Comparison of ENCODE assay signal across 13 cellular contexts in genomic region chr6:42696526-42697267, GRCh38. TPM values are rescaled to one million over a fixed set of nuclear protein-coding genes. Genes with fewer than 3 reads are reported as not detected.
DNase-seq lines count a peak whose midpoint lies in the region; ATAC-seq and TF ChIP-seq lines count a peak whose summit lies in the region.
"Had no signal": no experiment of that assay in that cellular context is flagged by ENCODE, and none has a peak within 500 bp of the region (broad histone marks: within the 10 kb centered on the region; RNA-seq: fewer than 3 reads in every experiment).

No MANE protein-coding gene starts in this region.

- ATAC-seq in HG03342 (IDR thresholded peaks at IDR 0.05; ENCODE audit: unreplicated experiment), result no peak

- H3K36me3 ChIP-seq in fibroblast of lung (ENCODE audit: control insufficient read depth, insufficient read depth, low read length) (peaks cover 4% of the 10 kb centered on the region), neutrophil (peaks cover 42% of the 10 kb centered on the region)

- CTCF ChIA-PET in AG04449 (lab: Yijun Ruan, JAX), result interaction anchor here (1.2 to 8.0 kb wide), 5 partner anchors 29 to 204 kb away, joined by 3 to 83 read pairs (median 4); no protein-coding TSS in a partner anchor

- H3K9ac ChIP-seq in fibroblast of lung (ENCODE audit: insufficient read depth, low read length), result no peak overlapping the region

- no peak overlapping the region for H3K27ac ChIP-seq in fibroblast of lung (ENCODE audit: insufficient read depth, low read length)
- H3K27ac ChIP-seq in neutrophil, result peak overlapping the region; percentile 6

- DNase-seq in AG04449 (ENCODE audit: low read depth, low spot score), result peak; percentile 53
- peak in 45 of 76 experiments; percentile 4 to 64 (median 30) for DNase-seq in HUDEP-2 (lab: John Stamatoyannopoulos, UW; ENCODE audit: unreplicated experiment in 76 of 76)
- DNase-seq in fibroblast of lung (ENCODE audit: low read depth in 2 of 2), result peak; percentile 72 to 81
- DNase-seq in Kasumi-1 (lab: John Stamatoyannopoulos, UW), result no peak
- DNase-seq in pons (ENCODE audit: low spot score), result no peak
- no peak for DNase-seq in GM19238 (ENCODE audit: insufficient read length, low spot score)
- DNase-seq: activated naive CD4-positive, alpha-beta T cell treated with anti-CD3 and anti-CD28 coated beads, Interleukin-2, amount 50 U/mL, for 16 hours; foreskin melanocyte; kidney glomerular epithelial cell; NCI-H1930; SHP77 had no signal

- H3K4me2 ChIP-seq in fibroblast of lung (ENCODE audit: extremely low read depth, insufficient read depth, low read length), result no peak overlapping the region

- no peaks in the 10 kb centered on the region for H4K20me1 ChIP-seq in fibroblast of lung (ENCODE audit: control insufficient read depth, extremely low read depth, insufficient read depth, low read length)

- POLR2A ChIA-PET in AG04449 (lab: Yijun Ruan, JAX), result no interaction called here

- no peak overlapping the region for H2AFZ ChIP-seq in fibroblast of lung (ENCODE audit: low read length)

- H3K27me3 ChIP-seq in fibroblast of lung (ENCODE audit: control insufficient read depth, insufficient read depth, low read length) (no peaks in the 10 kb centered on the region), neutrophil (no peaks in the 10 kb centered on the region)

- no peak overlapping the region for H3K4me3 ChIP-seq in AG04449 (ENCODE audit: low read depth, low read length)
- H3K4me3 ChIP-seq in fibroblast of lung (replicated peaks in 1 of 4; ENCODE audit: control extremely low read depth in 1 of 4, insufficient read depth in 1 of 4, low read depth in 3 of 4, low read length in 4 of 4), result no peak overlapping the region
- H3K4me3 ChIP-seq in neutrophil (ENCODE audit: low read depth in 1 of 2, low read length in 1 of 2), result no peak overlapping the region

- no peaks in the 10 kb centered on the region for H3K79me2 ChIP-seq in fibroblast of lung (ENCODE audit: control insufficient read depth, insufficient read depth, low read length)

- TF ChIP-seq CTCF in AG04449 (IDR thresholded peaks at IDR 0.05; ENCODE audit: insufficient read depth, low read length, missing control alignments) (no peak), fibroblast of lung (conservative IDR thresholded peaks at IDR 0.05 in 1 of 2, IDR thresholded peaks at IDR 0.05 in 1 of 2; ENCODE audit: low read depth in 1 of 2, low read length in 2 of 2) (no peak), neutrophil (IDR thresholded peaks at IDR 0.05) (no peak)

- H3K4me1 ChIP-seq in fibroblast of lung (ENCODE audit: control insufficient read depth, extremely low read depth, insufficient read depth, low read length) (peaks cover 11% of the 10 kb centered on the region), neutrophil (ENCODE audit: control insufficient read depth in 1 of 2, insufficient read depth in 1 of 2, low read depth in 1 of 2, low read length in 1 of 2) (no peaks in the 10 kb centered on the region)

- H3K9me3 ChIP-seq in fibroblast of lung (ENCODE audit: control insufficient read depth, insufficient read depth, low read depth, low read length), result no peaks in the 10 kb centered on the region
- H3K9me3 ChIP-seq in neutrophil, result no peaks in the 10 kb centered on the region

RNA-seq across cellular contexts. Expression of gene PRPH2, which starts 25.7 kb away (rescaled TPM):
- 5.1 and 8.6 TPM in 2 replicates for total RNA-seq in fibroblast of lung
- polyA plus RNA-seq in fibroblast of lung, result 4.0 and 6.3 TPM in 2 replicates
- polyA plus RNA-seq in fibroblast of lung (2012), result 3.0 and 4.4 TPM in 2 replicates
- 8.0 and 10.1 TPM in 2 replicates for polyA minus RNA-seq in fibroblast of lung (ENCODE audit: low replicate concordance)

RNA-seq across cellular contexts. Expression of gene TBCC, which starts 49.2 kb away (rescaled TPM):
- total RNA-seq in fibroblast of lung, result 50.0 and 50.6 TPM in 2 replicates
- 18.2 and 18.7 TPM in 2 replicates for polyA plus RNA-seq in fibroblast of lung
- polyA plus RNA-seq in fibroblast of lung (2012), result 22.5 and 25.1 TPM in 2 replicates
- 19.8 and 31.7 TPM in 2 replicates for polyA minus RNA-seq in fibroblast of lung (ENCODE audit: low replicate concordance)

Comparison
In these comparisons a context has a peak if more than half of its experiments do, and no peak if none do; other contexts are left out.
1. DNase-seq: peak in AG04449 (single experiment), HUDEP-2 (45 of 76) and fibroblast of lung (2 of 2); none in Kasumi-1 (0 of 2), pons (single experiment) and GM19238 (single experiment).